Comparison of ENCODE assay signal across 9 cellular contexts in genomic region chr4:94758700-94759399, GRCh38. TPM values are rescaled to one million over a fixed set of nuclear protein-coding genes. Genes with fewer than 3 reads are reported as not detected.
DNase-seq lines count a peak whose midpoint lies in the region; ATAC-seq and TF ChIP-seq lines count a peak whose summit lies in the region.
"Had no signal": no experiment of that assay in that cellular context is flagged by ENCODE, and none has a peak within 500 bp of the region (broad histone marks: within the 10 kb centered on the region; RNA-seq: fewer than 3 reads in every experiment).

No MANE protein-coding gene starts in this region.

- H4K20me1 ChIP-seq in GM23338 (replicated peaks; ENCODE audit: insufficient read depth) = no peaks in the 10 kb centered on the region

- H3K9me2 ChIP-seq in GM23338 (ENCODE audit: insufficient read depth) = no peaks in the 10 kb centered on the region

- no peak overlapping the region for H3K27ac Mint-ChIP-seq in GM23338

- ATAC-seq in GM23338 (peak; percentile 62), right cardiac atrium (peak in 1 of 2 donors; percentile 37), sciatic nerve (peak; percentile 37), HG02588 (IDR thresholded peaks at IDR 0.05; ENCODE audit: unreplicated experiment) (no peak)

- peak overlapping the region; percentile 63 for H3K4me3 ChIP-seq in GM23338
- peak overlapping the region; percentile 71 for H3K4me3 ChIP-seq in WI38 (ENCODE audit: low read depth, low read length)
- peak overlapping the region; percentile 80 for H3K4me3 ChIP-seq in right cardiac atrium (ENCODE audit: low read length)

- TF ChIP-seq CTCF in GM23338 (conservative IDR thresholded peaks at IDR 0.05; ENCODE audit: low read depth in 2 of 2) (no peak), WI38 (IDR thresholded peaks at IDR 0.05; ENCODE audit: low read depth, low read length) (no peak)

- H3F3A ChIP-seq in GM23338 (replicated peaks; ENCODE audit: low read depth) = peaks cover 4% of the 10 kb centered on the region; the same call in 1 of the 2 replicates

- no peaks in the 10 kb centered on the region for H3K9me3 Mint-ChIP-seq in GM23338

- H3K36me3 ChIP-seq in GM23338 (ENCODE audit: insufficient read depth) = no peaks in the 10 kb centered on the region

- H3K4me2 ChIP-seq in GM23338 = peak overlapping the region; percentile 85

- H2AFZ ChIP-seq in GM23338 = peak overlapping the region; percentile 98

- H3K27ac ChIP-seq in GM23338 (ENCODE audit: low read depth) (no peak overlapping the region), right cardiac atrium (ENCODE audit: low read length) (no peak overlapping the region)
- H3K27ac ChIP-seq: epithelial cell of prostate had no signal

- H3K4me1 ChIP-seq in GM23338 (ENCODE audit: insufficient read depth) (peaks cover 13% of the 10 kb centered on the region; the same call in 1 of the 2 replicates), right cardiac atrium (ENCODE audit: control insufficient read depth, insufficient read depth, low read length) (peaks cover 5% of the 10 kb centered on the region)

- intact Hi-C loops in right cardiac atrium (cut with DNase I) = no loop called here
- intact Hi-C loops in sciatic nerve (cut with DNase I) = no loop called here

- H3K27me3 Mint-ChIP-seq in GM23338 (ENCODE audit: insufficient read depth, low read depth, poor library complexity) = peaks cover 37% of the 10 kb centered on the region

- no peaks in the 10 kb centered on the region for H3K9me3 ChIP-seq in right cardiac atrium (ENCODE audit: control insufficient read depth, low read length)

- no peaks in the 10 kb centered on the region for H3K36me3 Mint-ChIP-seq in GM23338 (ENCODE audit: low read depth)

- peak overlapping the region; percentile 84 for H3K4me3 Mint-ChIP-seq in GM23338

- H3K79me2 ChIP-seq in GM23338 (replicated peaks; ENCODE audit: insufficient read depth) = no peaks in the 10 kb centered on the region

- peak; percentile 67 for DNase-seq in GM23338 (ENCODE audit: low spot score)
- no peak for DNase-seq in right cardiac atrium
- DNase-seq in sciatic nerve (ENCODE audit: low spot score) = no peak
- no peak for DNase-seq in activated effector memory CD4-positive, alpha-beta T cell treated with anti-CD3 and anti-CD28 coated beads, Interleukin-2, amount 50 U/mL, for 16 hours
- no peak for DNase-seq in stimulated activated CD4-positive, alpha-beta T cell treated with anti-CD3 and anti-CD28 coated beads, Interleukin-4, amount 100 ng/mL, for 1 hour
- no peak for DNase-seq in activated CD4-positive, CD25-positive, alpha-beta regulatory T cell treated with anti-CD3 and anti-CD28 coated beads, Interleukin-2, amount 50 U/mL, for 72 hours

- peaks cover 12% of the 10 kb centered on the region for H3K4me1 Mint-ChIP-seq in GM23338

- H3K27me3 ChIP-seq in GM23338 (ENCODE audit: insufficient read depth) (peaks cover 62% of the 10 kb centered on the region), right cardiac atrium (ENCODE audit: control insufficient read depth, insufficient read depth) (no peaks in the 10 kb centered on the region)

- WGBS in right cardiac atrium = 21% methylated on average over 19 of the region's 19 CpGs

TF ChIP-seq in GM23338, 12 proteins besides CTCF, POLR2A, EP300 and RAD21:
- no peak for TF ChIP-seq ZNF462 (CRISPR knock-in tag; IDR thresholded peaks at IDR 0.05)
- TF ChIP-seq ZNF331 (CRISPR knock-in tag; IDR thresholded peaks at IDR 0.05; ENCODE audit: low read depth) = no peak
- no peak for TF ChIP-seq POLR2AphosphoS5 (IDR thresholded peaks at IDR 0.05; ENCODE audit: low read depth)
- TF ChIP-seq ETS1 (IDR thresholded peaks at IDR 0.05) = no peak
- no peak for TF ChIP-seq STAT1 (IDR thresholded peaks at IDR 0.05; ENCODE audit: unreplicated experiment)
- peak; percentile 72 for TF ChIP-seq EZH2 (IDR thresholded peaks at IDR 0.05; ENCODE audit: low read depth, unreplicated experiment)
TF ChIP-seq in GM23338: peak in this region for 1.

RNA-seq across cellular contexts. Expression of gene BMPR1B, which starts 1.1 kb away (rescaled TPM):
- total RNA-seq in GM23338 (2014; rRNA removed; shearing (Covaris generic)) = 1.0 and 1.6 TPM in 2 replicates
- polyA plus RNA-seq in GM23338 (2016; fragmentation: Nextera tagmentation; extraction: Ambion mirVana) = 0.21 and 0.48 TPM in 2 replicates
- total RNA-seq in right cardiac atrium = 1 to 10 TPM in 2 of 4 donors, under 1 TPM in 2; 0.63 to 1.5 (median 1.1) TPM
- 0.20 TPM for polyA plus RNA-seq in right cardiac atrium
- total RNA-seq in sciatic nerve = 39.9 TPM

Comparison
In these comparisons a context has a peak if more than half of its experiments do, and no peak if none do; other contexts are left out.
1. RNA of gene BMPR1B, which starts 1.1 kb away (total RNA-seq): 39.9 TPM in sciatic nerve (single experiment); 0.63 to 1.5 TPM in right cardiac atrium and 1.0 to 1.6 TPM in GM23338; every median in the first group is over 10 times any median in the second.
2. Peak in every context shown above with its lines, with median percentiles within 50 percentile points of each other: H3K4me3 ChIP-seq.